In genomic region chr3:154120903-154121235, GRCh38 we compare ENCODE assay signal across 8 cellular contexts. TPM values are rescaled to one million over a fixed set of nuclear protein-coding genes. Genes with fewer than 3 reads are reported as not detected.
DNase-seq lines count a peak whose midpoint lies in the region; ATAC-seq and TF ChIP-seq lines count a peak whose summit lies in the region.

No MANE protein-coding gene starts in this region.

- peak overlapping the region in 26 of 59 donors; percentile 2 to 78 (median 40) for H3K27ac ChIP-seq in dorsolateral prefrontal cortex

- peak overlapping the region; percentile 73 for H3K4me3 ChIP-seq in Jurkat, Clone E6-1 (ENCODE audit: low read length)
- peak overlapping the region; percentile 42 to 78 (median 66) for H3K4me3 ChIP-seq in dorsolateral prefrontal cortex

- H3K4me1 Mint-ChIP-seq in activated CD4-positive, alpha-beta T cell treated with anti-CD3 and anti-CD28 coated beads, Interleukin-2, amount 10 ng/mL, durations not matched to agents 7 days and 5 days, result peaks cover 15% of the 10 kb centered on the region
- H3K4me1 Mint-ChIP-seq in nephron, result peaks cover 21% of the 10 kb centered on the region

- peaks cover 0 to 62% (median 14%) of the 10 kb centered on the region in 45 donors for H3K27me3 ChIP-seq in dorsolateral prefrontal cortex

- H3K36me3 Mint-ChIP-seq in activated CD4-positive, alpha-beta T cell treated with anti-CD3 and anti-CD28 coated beads, Interleukin-2, amount 10 ng/mL, durations not matched to agents 7 days and 5 days (ENCODE audit: low read depth), result no peaks in the 10 kb centered on the region
- H3K36me3 Mint-ChIP-seq in nephron (ENCODE audit: low read depth), result no peaks in the 10 kb centered on the region

- TF ChIP-seq CTCF in dorsolateral prefrontal cortex (IDR thresholded peaks at IDR 0.05 in 54 of 56, conservative IDR thresholded peaks at IDR 0.05 in 2 of 56; ENCODE audit: low read depth in 1 of 56, partially characterized antibody in 56 of 56) (no peak), nephron (IDR thresholded peaks at IDR 0.05; ENCODE audit: unreplicated experiment in 3 of 3) (no peak)

- intact Hi-C loops in dorsolateral prefrontal cortex (cut with DNase I), result loop anchor here in 1 of 2 donors (10.0 kb wide), 1 partner anchor 114 kb away; no protein-coding TSS in a partner anchor

- POLR2A ChIA-PET in activated CD4-positive, alpha-beta T cell treated with anti-CD3 and anti-CD28 coated beads, Interleukin-2, amount 10 ng/mL, durations not matched to agents 7 days and 5 days (lab: Charles Lee), result interaction anchor here (0.7 kb wide), 1 partner anchor 300 kb away, joined by 6 read pairs; no protein-coding TSS in a partner anchor

- H3K9me3 Mint-ChIP-seq in activated CD4-positive, alpha-beta T cell treated with anti-CD3 and anti-CD28 coated beads, Interleukin-2, amount 10 ng/mL, durations not matched to agents 7 days and 5 days, result no peaks in the 10 kb centered on the region
- no peaks in the 10 kb centered on the region for H3K9me3 Mint-ChIP-seq in nephron

- no peak for DNase-seq in activated CD4-positive, alpha-beta T cell treated with anti-CD3 and anti-CD28 coated beads, Interleukin-2, amount 10 ng/mL, durations not matched to agents 7 days and 5 days
- no peak for DNase-seq in activated CD4-positive, alpha-beta T cell treated with anti-CD3 and anti-CD28 coated beads for 48 hours
- DNase-seq in Jurkat, Clone E6-1 (ENCODE audit: low read depth, low spot score), result no peak
- DNase-seq in dorsolateral prefrontal cortex (no peak), germinal center (ENCODE audit: low spot score) (no peak)
- DNase-seq in activated CD4-positive, CD25-positive, alpha-beta regulatory T cell (lab: John Stamatoyannopoulos, UW), result no peak

- no peak for ATAC-seq in GM21786 (IDR thresholded peaks at IDR 0.05; ENCODE audit: unreplicated experiment)

- H3K4me3 Mint-ChIP-seq in activated CD4-positive, alpha-beta T cell treated with anti-CD3 and anti-CD28 coated beads, Interleukin-2, amount 10 ng/mL, durations not matched to agents 7 days and 5 days, result peak overlapping the region; percentile 78
- peak overlapping the region; percentile 85 to 97 (median 92) for H3K4me3 Mint-ChIP-seq in nephron

- H3K27ac Mint-ChIP-seq in activated CD4-positive, alpha-beta T cell treated with anti-CD3 and anti-CD28 coated beads, Interleukin-2, amount 10 ng/mL, durations not matched to agents 7 days and 5 days, result no peak overlapping the region
- H3K27ac Mint-ChIP-seq in nephron, result peak overlapping the region; percentile 9 to 48 (median 43)

- H3K27me3 Mint-ChIP-seq in activated CD4-positive, alpha-beta T cell treated with anti-CD3 and anti-CD28 coated beads, Interleukin-2, amount 10 ng/mL, durations not matched to agents 7 days and 5 days, result peaks cover 70% of the 10 kb centered on the region
- H3K27me3 Mint-ChIP-seq in nephron (ENCODE audit: low read depth), result peaks cover 21% of the 10 kb centered on the region

- CTCF ChIA-PET in activated CD4-positive, alpha-beta T cell treated with anti-CD3 and anti-CD28 coated beads, Interleukin-2, amount 10 ng/mL, durations not matched to agents 7 days and 5 days (lab: Charles Lee), result interaction anchor here (0.9 kb wide), 1 partner anchor 188 kb away, joined by 3 read pairs; no protein-coding TSS in a partner anchor

RNA-seq across cellular contexts. Expression of gene ARHGEF26, which starts 0.3 kb away (rescaled TPM):
- total RNA-seq in activated CD4-positive, alpha-beta T cell treated with anti-CD3 and anti-CD28 coated beads, Interleukin-2, amount 10 ng/mL, durations not matched to agents 7 days and 5 days, result under 1 TPM; 0.02 to 0.06 TPM
- polyA plus RNA-seq in Jurkat, Clone E6-1 (2012; ENCODE audit: insufficient read depth, insufficient read length), result 4.8 TPM
- 10 to 100 TPM; 11.4 to 65.2 (median 22.1) TPM for total RNA-seq in dorsolateral prefrontal cortex

Comparison
In these comparisons a context has a peak if more than half of its experiments do, and no peak if none do; other contexts are left out.
1. RNA of gene ARHGEF26, which starts 0.3 kb away (total RNA-seq): 11.4 to 65.2 TPM in dorsolateral prefrontal cortex; 0.02 to 0.06 TPM in activated CD4-positive, alpha-beta T cell treated with anti-CD3 and anti-CD28 coated beads, Interleukin-2, amount 10 ng/mL, durations not matched to agents 7 days and 5 days; every median in the first group is over 10 times any median in the second.